Comparison of ENCODE assay signal across 1 cellular context in genomic region chr22:31615940-31616314, GRCh38.
TF ChIP-seq lines count a peak whose summit lies in the region.

No MANE protein-coding gene starts in this region.

TF ChIP-seq in SK-N-SH treated with all-trans-retinoic acid at 6 μM for 48 hours, 23 proteins besides CTCF, POLR2A, EP300 and RAD21 (continued from another document):
- TF ChIP-seq TCF4 (CRISPR knock-in tag; IDR thresholded peaks at IDR 0.05; ENCODE audit: borderline replicate concordance): no peak
